10 cellular contexts compared by ENCODE assay signal in the genomic region with DNA sequence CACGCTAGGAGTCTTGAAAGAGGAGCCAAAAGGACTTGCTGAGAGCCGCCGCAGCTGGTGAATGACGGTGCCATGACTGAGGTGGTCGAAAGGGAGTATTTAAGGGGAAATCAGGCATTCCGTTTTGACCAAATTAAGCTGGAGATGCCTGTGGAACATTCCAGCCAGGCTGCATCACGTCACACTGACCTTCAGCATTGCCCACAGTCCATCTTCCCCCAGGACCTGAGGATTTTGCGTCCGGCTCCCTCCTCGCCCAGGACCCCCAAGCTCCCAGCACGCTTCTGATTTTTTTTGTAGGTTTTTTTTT. TPM values are rescaled to one million over a fixed set of nuclear protein-coding genes. Genes with fewer than 3 reads are reported as not detected.
DNase-seq lines count a peak whose midpoint lies in the region; ATAC-seq and TF ChIP-seq lines count a peak whose summit lies in the region.
"Had no signal": no experiment of that assay in that cellular context is flagged by ENCODE, and none has a peak within 500 bp of the region (broad histone marks: within the 10 kb centered on the region; RNA-seq: fewer than 3 reads in every experiment).

No MANE protein-coding gene starts in this region.

- no peaks in the 10 kb centered on the region for H3K36me3 ChIP-seq in CD4-positive, alpha-beta memory T cell (ENCODE audit: insufficient read depth, low read length)
- peaks cover 1% of the 10 kb centered on the region for H3K36me3 ChIP-seq in fibroblast of lung (ENCODE audit: control insufficient read depth, insufficient read depth, low read length)
- peaks cover 3 to 35% (median 17%) of the 10 kb centered on the region in 4 donors for H3K36me3 ChIP-seq in sigmoid colon

- POLR2A ChIA-PET in CD4-positive, alpha-beta memory T cell (lab: Charles Lee; ENCODE audit: partially characterized antibody) = interaction anchor here (0.7 to 2.8 kb wide), 13 partner anchors 9 to 512 kb away, joined by 3 to 20 read pairs (median 4); a partner anchor contains a TSS
- POLR2A ChIA-PET in WTC11 (lab: Charles Lee) = interaction anchor here (1.1 to 1.4 kb wide), 2 partner anchors 12 to 118 kb away, joined by 4 read pairs; a partner anchor contains a TSS

- TF ChIP-seq CTCF in WTC11 (IDR thresholded peaks at IDR 0.05) (no peak), fibroblast of lung (conservative IDR thresholded peaks at IDR 0.05 in 1 of 2, IDR thresholded peaks at IDR 0.05 in 1 of 2; ENCODE audit: low read depth in 1 of 2, low read length in 2 of 2) (no peak), sigmoid colon (IDR thresholded peaks at IDR 0.05) (no peak)

- no peak for TF ChIP-seq EP300 in sigmoid colon (IDR thresholded peaks at IDR 0.05)

- peaks cover 2 to 9% of the 10 kb centered on the region in 2 donors for H3K36me3 Mint-ChIP-seq in CD4-positive, alpha-beta memory T cell
- H3K36me3 Mint-ChIP-seq in WTC11 = peaks cover 3% of the 10 kb centered on the region

- ATAC-seq in WTC11 (no peak), HG03378 (IDR thresholded peaks at IDR 0.05; ENCODE audit: unreplicated experiment) (no peak), GM19035 (IDR thresholded peaks at IDR 0.05; ENCODE audit: unreplicated experiment) (no peak)

- peak overlapping the region; percentile 58 for H3K27ac ChIP-seq in CD4-positive, alpha-beta memory T cell (ENCODE audit: low read depth, low read length)
- H3K27ac ChIP-seq in fibroblast of lung (ENCODE audit: insufficient read depth, low read length) (peak overlapping the region; percentile 50), sigmoid colon (peak overlapping the region; percentile 86 to 93 (median 90))
- H3K27ac ChIP-seq: neutrophil had no signal

- no peaks in the 10 kb centered on the region for H3K27me3 Mint-ChIP-seq in CD4-positive, alpha-beta memory T cell
- peaks cover 7% of the 10 kb centered on the region; the same call in 1 of the 2 replicates for H3K27me3 Mint-ChIP-seq in WTC11 (ENCODE audit: low read depth)

- no peaks in the 10 kb centered on the region for H3K9me3 Mint-ChIP-seq in CD4-positive, alpha-beta memory T cell
- H3K9me3 Mint-ChIP-seq in WTC11 = no peaks in the 10 kb centered on the region

- H3K4me1 ChIP-seq in CD4-positive, alpha-beta memory T cell (ENCODE audit: insufficient read depth, low read length) = peaks cover 12% of the 10 kb centered on the region
- H3K4me1 ChIP-seq in fibroblast of lung (ENCODE audit: control insufficient read depth, extremely low read depth, insufficient read depth, low read length) = peaks cover 24% of the 10 kb centered on the region
- peaks cover 0 to 25% (median 11%) of the 10 kb centered on the region in 4 donors for H3K4me1 ChIP-seq in sigmoid colon

- no peaks in the 10 kb centered on the region for H4K20me1 ChIP-seq in fibroblast of lung (ENCODE audit: control insufficient read depth, extremely low read depth, insufficient read depth, low read length)

- peak overlapping the region; percentile 39 to 51 for H3K4me3 ChIP-seq in CD4-positive, alpha-beta memory T cell (ENCODE audit: low read length in 2 of 2)
- peak overlapping the region in 1 of 4 experiments; percentile 51 for H3K4me3 ChIP-seq in fibroblast of lung (replicated peaks in 1 of 4; ENCODE audit: control extremely low read depth in 1 of 4, insufficient read depth in 1 of 4, low read depth in 3 of 4, low read length in 4 of 4)
- peak overlapping the region; percentile 50 to 62 (median 54) for H3K4me3 ChIP-seq in sigmoid colon

- 49 to 52% methylated on average over 11 of the region's 11 CpGs for WGBS in sigmoid colon, 2 donors

- peaks cover 4 to 28% (median 17%) of the 10 kb centered on the region in 4 donors for H3K4me1 Mint-ChIP-seq in CD4-positive, alpha-beta memory T cell
- peaks cover 23% of the 10 kb centered on the region for H3K4me1 Mint-ChIP-seq in WTC11

- TF ChIP-seq POLR2A in sigmoid colon (IDR thresholded peaks at IDR 0.05) = no peak

- intact Hi-C loops in CD4-positive, alpha-beta memory T cell (cut with micrococcal nuclease) = no loop called here
- intact Hi-C loops in sigmoid colon (cut with DNase I) = no loop called here

- H3K27ac Mint-ChIP-seq in CD4-positive, alpha-beta memory T cell = peak overlapping the region; percentile 42 to 88 (median 78)
- H3K27ac Mint-ChIP-seq in WTC11 = peak overlapping the region; percentile 74; the same call in 1 of the 2 replicates

- H3K9ac ChIP-seq in fibroblast of lung (ENCODE audit: insufficient read depth, low read length) = no peak overlapping the region

- H3K79me2 ChIP-seq in fibroblast of lung (ENCODE audit: control insufficient read depth, insufficient read depth, low read length) = no peaks in the 10 kb centered on the region

- H3K9me3 ChIP-seq in CD4-positive, alpha-beta memory T cell (ENCODE audit: control insufficient read depth in 1 of 2, low read length in 2 of 2) = no peaks in the 10 kb centered on the region
- H3K9me3 ChIP-seq in fibroblast of lung (ENCODE audit: control insufficient read depth, insufficient read depth, low read depth, low read length) (no peaks in the 10 kb centered on the region), sigmoid colon (no peaks in the 10 kb centered on the region)
- H3K9me3 ChIP-seq: neutrophil had no signal

- CTCF ChIA-PET in CD4-positive, alpha-beta memory T cell (lab: Charles Lee; ENCODE audit: partially characterized antibody) = interaction anchor here (0.7 to 3.0 kb wide), 4 partner anchors 9 to 167 kb away, joined by 3 to 26 read pairs (median 3); no protein-coding TSS in a partner anchor
- CTCF ChIA-PET in WTC11 (lab: Charles Lee) = interaction anchor here (0.7 to 2.4 kb wide), 11 partner anchors 8 to 167 kb away, joined by 3 to 9 read pairs (median 4); a partner anchor contains a TSS

- no peak overlapping the region for H2AFZ ChIP-seq in fibroblast of lung (ENCODE audit: low read length)

- peak overlapping the region; percentile 2 for H3K4me2 ChIP-seq in fibroblast of lung (ENCODE audit: extremely low read depth, insufficient read depth, low read length)

- peak overlapping the region; percentile 81 to 89 (median 84) for H3K4me3 Mint-ChIP-seq in CD4-positive, alpha-beta memory T cell
- peak overlapping the region; percentile 81 for H3K4me3 Mint-ChIP-seq in WTC11

- H3K27me3 ChIP-seq in CD4-positive, alpha-beta memory T cell (ENCODE audit: insufficient read depth, low read length) = no peaks in the 10 kb centered on the region
- H3K27me3 ChIP-seq in fibroblast of lung (ENCODE audit: control insufficient read depth, insufficient read depth, low read length) = no peaks in the 10 kb centered on the region
- H3K27me3 ChIP-seq in sigmoid colon = no peaks in the 10 kb centered on the region

- no peak for DNase-seq in CD4-positive, alpha-beta memory T cell
- DNase-seq in WTC11 (ENCODE audit: low spot score) (no peak), fibroblast of lung (ENCODE audit: low read depth in 2 of 2) (peak in 1 of 2 donors; percentile 67), sigmoid colon (no peak), NCI-H526 treated with DMSO at 0.1 percent for 48 hours (lab: John Stamatoyannopoulos, UW) (no peak), amniotic stem cell (lab: John Stamatoyannopoulos, UW) (no peak)
- DNase-seq: NCI-H1092 treated with DMSO at 0.1 percent for 48 hours had no signal

TF ChIP-seq in WTC11, 78 proteins besides CTCF, POLR2A, EP300 and RAD21 (continues in another document):
- no peak for TF ChIP-seq PRRX2 (CRISPR knock-in tag; IDR thresholded peaks at IDR 0.05)
- no peak for TF ChIP-seq SP1 (CRISPR knock-in tag; conservative IDR thresholded peaks at IDR 0.05)
- TF ChIP-seq NR2C2 (CRISPR knock-in tag; IDR thresholded peaks at IDR 0.05) = no peak
- no peak for TF ChIP-seq CBFB (CRISPR knock-in tag; IDR thresholded peaks at IDR 0.05; ENCODE audit: low read depth)
- no peak for TF ChIP-seq ZNF232 (CRISPR knock-in tag; IDR thresholded peaks at IDR 0.05)
- TF ChIP-seq SMAD4 (CRISPR knock-in tag; IDR thresholded peaks at IDR 0.05) = no peak
- no peak for TF ChIP-seq ELF4 (CRISPR knock-in tag; IDR thresholded peaks at IDR 0.05; ENCODE audit: low read depth)
- no peak for TF ChIP-seq TEAD1 (CRISPR knock-in tag; IDR thresholded peaks at IDR 0.05)
- no peak for TF ChIP-seq IRF2 (CRISPR knock-in tag; IDR thresholded peaks at IDR 0.05; ENCODE audit: borderline replicate concordance, low read depth)

RNA-seq across cellular contexts. Expression of a gene that starts 12.0 kb away (rescaled TPM):
- 10 to 100 TPM; 74.9 to 89.0 TPM for total RNA-seq in CD4-positive, alpha-beta memory T cell
- polyA plus RNA-seq in CD4-positive, alpha-beta memory T cell = 10 to 100 TPM; 30.1 to 31.3 TPM
- total RNA-seq in WTC11 (2021) (70.4 to 72.6 TPM (median 71.9 TPM) in 3 replicates), fibroblast of lung (25.8 and 27.2 TPM in 2 replicates), sigmoid colon (10 to 100 TPM; 30.0 to 49.3 (median 35.8) TPM)
- polyA plus RNA-seq in fibroblast of lung (18.6 and 26.6 TPM in 2 replicates), sigmoid colon (10 to 100 TPM; 52.8 to 71.4 (median 64.9) TPM)
- polyA plus RNA-seq in fibroblast of lung (2012) = 25.7 and 33.9 TPM in 2 replicates
- polyA minus RNA-seq in fibroblast of lung (ENCODE audit: low replicate concordance) = 33.6 and 72.4 TPM in 2 replicates

RNA-seq across cellular contexts. Expression of a gene that starts 25.8 kb away (rescaled TPM):
- total RNA-seq in CD4-positive, alpha-beta memory T cell = 1 to 10 TPM; 2.5 to 3.6 TPM
- polyA plus RNA-seq in CD4-positive, alpha-beta memory T cell = under 1 TPM; 0.18 to 0.22 TPM
- 1.1 to 1.4 TPM (median 1.1 TPM) in 3 replicates for total RNA-seq in WTC11 (2021)
- 0.26 and 0.50 TPM in 2 replicates for total RNA-seq in fibroblast of lung
- polyA plus RNA-seq in fibroblast of lung = 0.15 and 0.18 TPM in 2 replicates
- polyA plus RNA-seq in fibroblast of lung (2012) = 0.17 and 0.24 TPM in 2 replicates
- 0.85 TPM in 1 of 2 replicates, not detected in the other for polyA minus RNA-seq in fibroblast of lung (ENCODE audit: low replicate concordance)
- total RNA-seq in sigmoid colon = 1 to 10 TPM in 1 of 4 donors, under 1 TPM in 3; 0.16 to 1.4 (median 0.49) TPM
- under 1 TPM in 2 of 3 donors, not detected in 1; under 0.01 to 0.61 TPM for polyA plus RNA-seq in sigmoid colon

RNA-seq across cellular contexts. Expression of a gene that starts 30.5 kb away (rescaled TPM):
- total RNA-seq in CD4-positive, alpha-beta memory T cell = 10 to 100 TPM; 18.5 to 20.6 TPM
- polyA plus RNA-seq in CD4-positive, alpha-beta memory T cell = under 1 TPM in 1 of 2 donors, not detected in 1; 0.17 TPM
- total RNA-seq in WTC11 (2021) (15.9 to 19.4 TPM (median 19.1 TPM) in 3 replicates), fibroblast of lung (under 0.01 and 0.17 TPM in 2 replicates), sigmoid colon (1 to 10 TPM in 1 of 4 donors, under 1 TPM in 1, not detected in 2; 0.14 to 1.1 TPM)
- polyA plus RNA-seq in fibroblast of lung (0.01 TPM in 1 of 2 replicates, not detected in the other), sigmoid colon (1 to 10 TPM in 1 of 3 donors, under 1 TPM in 1, not detected in 1; 0.23 to 1.7 TPM)
- polyA plus RNA-seq in fibroblast of lung (2012) = 0.10 and 0.14 TPM in 2 replicates
- 0.37 TPM in 1 of 2 replicates, not detected in the other for polyA minus RNA-seq in fibroblast of lung (ENCODE audit: low replicate concordance)

RNA-seq across cellular contexts. Expression of a gene that starts 35.4 kb away (rescaled TPM):
- 10 to 100 TPM; 36.2 to 39.0 TPM for total RNA-seq in CD4-positive, alpha-beta memory T cell
- 10 to 100 TPM; 44.4 to 52.8 TPM for polyA plus RNA-seq in CD4-positive, alpha-beta memory T cell
- total RNA-seq in WTC11 (2021) = 59.8 to 67.2 TPM (median 61.6 TPM) in 3 replicates
- 9.1 and 12.1 TPM in 2 replicates for total RNA-seq in fibroblast of lung
- polyA plus RNA-seq in fibroblast of lung = 14.7 and 21.9 TPM in 2 replicates
- polyA plus RNA-seq in fibroblast of lung (2012) = 17.6 and 32.0 TPM in 2 replicates
- 12.0 and 19.1 TPM in 2 replicates for polyA minus RNA-seq in fibroblast of lung (ENCODE audit: low replicate concordance)
- total RNA-seq in sigmoid colon = 10 to 100 TPM; 12.5 to 25.5 (median 17.6) TPM
- polyA plus RNA-seq in sigmoid colon = 10 to 100 TPM in 1 of 3 donors, 1 to 10 TPM in 2; 7.8 to 21.5 (median 9.9) TPM
